22 cellular contexts compared by ENCODE assay signal in the genomic region with DNA sequence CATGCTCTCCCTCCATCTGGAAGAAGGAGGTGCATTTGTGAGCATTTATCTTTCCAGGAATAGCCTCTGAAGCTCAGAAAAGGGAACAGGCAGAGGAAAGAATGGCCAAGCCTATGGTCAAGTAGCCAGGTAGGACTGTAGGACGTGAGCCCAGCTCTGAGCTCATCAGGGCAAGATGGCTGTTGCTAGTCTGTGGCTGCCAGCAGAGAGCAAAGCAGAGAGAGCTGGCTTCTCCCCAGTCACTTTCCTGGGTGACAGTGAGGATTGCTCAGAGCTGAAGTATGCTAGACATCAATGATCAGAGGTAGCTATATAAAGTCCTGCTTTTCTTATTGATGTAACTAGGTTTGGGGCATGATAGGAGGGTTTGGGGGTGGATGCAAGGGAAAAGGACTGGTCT.
"Had no signal": no experiment of that assay in that cellular context is flagged by ENCODE, and none has a peak within 500 bp of the region (broad histone marks: within the 10 kb centered on the region; RNA-seq: fewer than 3 reads in every experiment).

No MANE protein-coding gene starts in this region.

- H3K4me1 ChIP-seq: ascending aorta, Peyer's patch had no signal

- DNase-seq: activated CD4-positive, alpha-beta T cell treated with anti-CD3 and anti-CD28 coated beads, Interleukin-2, amount 10 ng/mL, durations not matched to agents 24 days and 14 days; activated CD4-positive, alpha-beta T cell treated with anti-CD3 and anti-CD28 coated beads, Interleukin-2, amount 50 U/mL, for 4 hours; activated CD8-positive, alpha-beta T cell treated with anti-CD3 and anti-CD28 coated beads for 36 hours; activated gamma-delta T cell; activated naive CD4-positive, alpha-beta T cell treated with Interleukin-2 at 50 U/mL for 16 hours; activated naive CD8-positive, alpha-beta T cell treated with anti-CD3 and anti-CD28 coated beads, Interleukin-2, amount 10 ng/mL, durations not matched to agents 7 days and 5 days; activated T-cell treated with anti-CD3 and anti-CD28 coated beads, Interleukin-2, amount 50 U/mL, for 24 hours; amygdala; IMR-90; NCI-H187 treated with DMSO at 0.1 percent for 48 hours; NCI-H2081; NCI-H2171 treated with DMSO at 0.1 percent for 48 hours; NCI-H226; NCI-H446 treated with DMSO at 0.1 percent for 48 hours; NK-92 treated with Interleukin-12 subunit alpha and Interleukin-12 subunit beta, amount 100 ng/mL, for 24 hours; PC-3; Peyer's patch; RPMI8226; T1000; WERI-Rb-1 had no signal

- H3K27ac ChIP-seq: ascending aorta, Peyer's patch, WERI-Rb-1 had no signal

- ATAC-seq: activated CD8-positive, alpha-beta T cell treated with anti-CD3 and anti-CD28 coated beads for 36 hours; K562; PC-3 had no signal

- H3K27me3 ChIP-seq: ascending aorta, Peyer's patch had no signal

- H3K4me3 ChIP-seq: ascending aorta, K562, Peyer's patch had no signal

- H3K9me3 ChIP-seq: ascending aorta, Peyer's patch had no signal

- H3K36me3 ChIP-seq: ascending aorta, Peyer's patch, WERI-Rb-1 had no signal
